In genomic region chr17:19730829-19731228, GRCh38 we compare ENCODE assay signal across 21 cellular contexts. TPM values are rescaled to one million over a fixed set of nuclear protein-coding genes. Genes with fewer than 3 reads are reported as not detected.
DNase-seq lines count a peak whose midpoint lies in the region; ATAC-seq and TF ChIP-seq lines count a peak whose summit lies in the region.
"Had no signal": no experiment of that assay in that cellular context is flagged by ENCODE, and none has a peak within 500 bp of the region (broad histone marks: within the 10 kb centered on the region; RNA-seq: fewer than 3 reads in every experiment).

No MANE protein-coding gene starts in this region.

- no peak overlapping the region for H3K4me2 ChIP-seq in neuronal stem cell (ENCODE audit: insufficient read depth, low read length, poor library complexity, severe bottlenecking)

- peak overlapping the region; percentile 75 for H2AK5ac ChIP-seq in neuronal stem cell (ENCODE audit: low read depth, low read length)

- H3K4me3 ChIP-seq in ascending aorta (no peak overlapping the region), neuronal stem cell (ENCODE audit: low read length in 2 of 2) (peak overlapping the region in 1 of 2 donors; percentile 33), HAP-1 (no peak overlapping the region)
- H3K4me3 ChIP-seq: GM23248, SJCRH30 had no signal

- WGBS in neuronal stem cell (ENCODE audit: extremely low coverage in 2 of 2, insufficient read length in 2 of 2, insufficient replicate concordance in 1 of 2), 2 donors: no CpG with 5 or more reads among the region's 4 CpGs

- H2BK5ac ChIP-seq in neuronal stem cell (ENCODE audit: low read length): no peak overlapping the region

- H3K9me3 ChIP-seq in ascending aorta: no peaks in the 10 kb centered on the region
- H3K9me3 ChIP-seq in neuronal stem cell (replicated peaks in 1 of 2; ENCODE audit: control insufficient read depth in 2 of 2, insufficient read depth in 1 of 2, low read depth in 1 of 2, low read length in 2 of 2): no peaks in the 10 kb centered on the region
- no peaks in the 10 kb centered on the region for H3K9me3 ChIP-seq in HAP-1

- DNase-seq in Right ventricle myocardium inferior (ENCODE audit: missing footprints) (peak; percentile 70), Right ventricle myocardium superior (no peak), ascending aorta (ENCODE audit: low spot score in 2 of 2) (no peak), neuronal stem cell (ENCODE audit: low spot score) (no peak), NCI-H82 (lab: John Stamatoyannopoulos, UW) (no peak), HAP-1 (ENCODE audit: low spot score in 2 of 2) (no peak)
- DNase-seq: C1 segment of cervical spinal cord, GF-D8, GM23248, KBM-7, NCI-H1092, NCI-H1694, NCI-H2107, NCI-H2227 treated with DMSO at 0.1 percent for 48 hours, NCI-H524, SJCRH30 had no signal

- in situ Hi-C loops in HAP-1 (cut with MboI; ENCODE audit: low sequenced_read_pairs): no loop called here

- H2BK120ac ChIP-seq in neuronal stem cell (ENCODE audit: low read depth, low read length): no peak overlapping the region

- H3K79me1 ChIP-seq in neuronal stem cell (ENCODE audit: low read depth, low read length): no peaks in the 10 kb centered on the region

- no peaks in the 10 kb centered on the region for H3K27me3 ChIP-seq in ascending aorta
- H3K27me3 ChIP-seq in neuronal stem cell (ENCODE audit: control insufficient read depth in 3 of 3, insufficient read depth in 3 of 3, low read depth in 1 of 3, low read length in 3 of 3): peaks cover 0 to 14% (median 0%) of the 10 kb centered on the region in 3 experiments
- no peaks in the 10 kb centered on the region for H3K27me3 ChIP-seq in HAP-1 (ENCODE audit: low read depth)
- H3K27me3 ChIP-seq: SJCRH30 had no signal

- H3K14ac ChIP-seq in neuronal stem cell (ENCODE audit: low read length): peak overlapping the region; percentile 25

- H2BK12ac ChIP-seq in neuronal stem cell (ENCODE audit: low read length): no peak overlapping the region

- ATAC-seq in Right ventricle myocardium inferior (no peak), Right ventricle myocardium superior (ENCODE audit: poor library complexity) (no peak), GM18502 (IDR thresholded peaks at IDR 0.05; ENCODE audit: poor library complexity, unreplicated experiment) (no peak)

- no peak overlapping the region for H3K23ac ChIP-seq in neuronal stem cell (ENCODE audit: low read depth, low read length, poor library complexity)

- H4K8ac ChIP-seq in neuronal stem cell (ENCODE audit: low read depth, low read length): no peak overlapping the region

- H2AFZ ChIP-seq in neuronal stem cell (ENCODE audit: low read length): no peak overlapping the region
- H2AFZ ChIP-seq: GM23248 had no signal

- H3K9ac ChIP-seq in neuronal stem cell (ENCODE audit: low read depth, low read length, poor library complexity): no peak overlapping the region
- H3K9ac ChIP-seq: GM23248 had no signal

- intact Hi-C loops in Right ventricle myocardium inferior (cut with DNase I) (no loop called here), Right ventricle myocardium superior (cut with DNase I) (no loop called here), ascending aorta (cut with DNase I) (no loop called here)

- H3K27ac ChIP-seq in ascending aorta (peak overlapping the region; percentile 21 to 40), neuronal stem cell (replicated peaks; ENCODE audit: low read length) (no peak overlapping the region)
- H3K27ac ChIP-seq: GM23248, SJCRH30 had no signal

- no peak overlapping the region for H2BK15ac ChIP-seq in neuronal stem cell (ENCODE audit: low read length)

- no peak overlapping the region for H4K91ac ChIP-seq in neuronal stem cell (ENCODE audit: low read depth, low read length, poor library complexity)

- H3K18ac ChIP-seq in neuronal stem cell (ENCODE audit: low read length): peak overlapping the region; percentile 20

- no peak overlapping the region for H3K4ac ChIP-seq in neuronal stem cell (ENCODE audit: low read length)

- H3K4me1 ChIP-seq in ascending aorta (peaks cover 12 to 17% of the 10 kb centered on the region in 2 donors), neuronal stem cell (ENCODE audit: control insufficient read depth in 2 of 2, insufficient read depth in 1 of 2, low read depth in 1 of 2, low read length in 2 of 2) (no peaks in the 10 kb centered on the region), HAP-1 (no peaks in the 10 kb centered on the region)

- TF ChIP-seq CTCF in ascending aorta (IDR thresholded peaks at IDR 0.05): no peak

- H3K36me3 ChIP-seq in ascending aorta (no peaks in the 10 kb centered on the region), neuronal stem cell (replicated peaks in 1 of 2; ENCODE audit: control insufficient read depth in 2 of 2, insufficient read depth in 2 of 2, low read length in 2 of 2) (no peaks in the 10 kb centered on the region), HAP-1 (replicated peaks) (no peaks in the 10 kb centered on the region)
- H3K36me3 ChIP-seq: SJCRH30 had no signal

RNA-seq across cellular contexts. Expression of gene SLC47A2, which starts 14.4 kb away (rescaled TPM):
- total RNA-seq in Right ventricle myocardium inferior: not detected
- not detected for total RNA-seq in Right ventricle myocardium superior
- not detected for total RNA-seq in ascending aorta
- polyA plus RNA-seq in neuronal stem cell (2013, experiment 1 of 2): 0.14 TPM
- 0.12 TPM for polyA plus RNA-seq in neuronal stem cell (2013, experiment 2 of 2)
- total RNA-seq: A673, Daoy, GM23248, OCI-LY7, RPMI7951, SJCRH30 had no signal
- polyA plus RNA-seq: GM23248 had no signal

RNA-seq across cellular contexts. Expression of gene ALDH3A1, which starts 17.3 kb away (rescaled TPM):
- total RNA-seq in Right ventricle myocardium inferior (not detected), Right ventricle myocardium superior (0.27 TPM), ascending aorta (14.4 TPM)
- 0.17 TPM for polyA plus RNA-seq in neuronal stem cell (2013, experiment 1 of 2)
- polyA plus RNA-seq in neuronal stem cell (2013, experiment 2 of 2): 0.40 TPM
- total RNA-seq: A673, Daoy, RPMI7951, SJCRH30 had no signal

Comparison
In these comparisons a context has a peak if more than half of its experiments do, and no peak if none do; other contexts are left out.
1. RNA of gene ALDH3A1, which starts 17.3 kb away (total RNA-seq): 14.4 TPM in ascending aorta (single experiment); 0.27 TPM in Right ventricle myocardium superior (single experiment) and not detected in Right ventricle myocardium inferior (single experiment); every median in the first group is over 10 times any median in the second.